ENCODE assay signal across 16 cellular contexts in genomic region chr22:27727673-27728451, GRCh38.
DNase-seq lines count a peak whose midpoint lies in the region; ATAC-seq and TF ChIP-seq lines count a peak whose summit lies in the region.
"Had no signal": no experiment of that assay in that cellular context is flagged by ENCODE, and none has a peak within 500 bp of the region (broad histone marks: within the 10 kb centered on the region; RNA-seq: fewer than 3 reads in every experiment).

No MANE protein-coding gene starts in this region.

- no peak overlapping the region for H3K4me3 Mint-ChIP-seq in brain
- H3K4me3 Mint-ChIP-seq: activated B cell treated with CpG ODN at 0.5 μM for 24 hours; T-helper 1 cell treated with Interleukin-12 subunit alpha and Interleukin-12 subunit beta and Interleukin-4 antibody, amounts not matched to agents 30 μg/mL and 1 μg/mL, for 36 hours had no signal

- H3K36me3 Mint-ChIP-seq in brain, result peaks cover 4% of the 10 kb centered on the region

- TF ChIP-seq CTCF in heart left ventricle (IDR thresholded peaks at IDR 0.05), result no peak
- TF ChIP-seq CTCF in brain (conservative IDR thresholded peaks at IDR 0.05), result no peak
- TF ChIP-seq CTCF in lower lobe of right lung (IDR thresholded peaks at IDR 0.05), result no peak
- TF ChIP-seq CTCF in upper lobe of left lung (IDR thresholded peaks at IDR 0.05), result no peak

- intact Hi-C loops in heart left ventricle (cut with DNase I), result loop anchor here in 6 of 10 donors (2.0 to 10.0 kb wide), 6 partner anchors 49 to 74 kb away; partner anchors contain the start of gene MN1 (in 4 of the 6)
- intact Hi-C loops in left cardiac atrium (cut with DNase I), result loop anchor here in 1 of 2 donors (10.0 kb wide), 1 partner anchor 67 kb away; no protein-coding TSS in a partner anchor
- intact Hi-C loops in lower lobe of right lung (cut with DNase I), result no loop called here

- DNase-seq in heart left ventricle, result no peak
- DNase-seq in left cardiac atrium, result no peak
- DNase-seq in lower lobe of right lung, result no peak
- DNase-seq in upper lobe of left lung, result no peak
- DNase-seq in HuH-7.5 (ENCODE audit: low spot score), result no peak
- no peak for DNase-seq in HAP-1 (ENCODE audit: low spot score in 2 of 2)
- DNase-seq: activated B cell treated with CpG ODN at 0.5 μM for 24 hours, amniotic stem cell, glutamatergic neuron, islet precursor cell, NCI-H1048 had no signal

- H3K27me3 ChIP-seq in heart left ventricle, result no peaks in the 10 kb centered on the region
- H3K27me3 ChIP-seq in lower lobe of right lung (ENCODE audit: low read depth), result no peaks in the 10 kb centered on the region
- H3K27me3 ChIP-seq in upper lobe of left lung, result no peaks in the 10 kb centered on the region
- H3K27me3 ChIP-seq in HAP-1 (ENCODE audit: low read depth), result no peaks in the 10 kb centered on the region

- TF ChIP-seq EP300 in upper lobe of left lung (IDR thresholded peaks at IDR 0.05), result no peak

- H3K27me3 Mint-ChIP-seq in brain, result peaks cover 16% of the 10 kb centered on the region
- H3K27me3 Mint-ChIP-seq: activated B cell treated with CpG ODN at 0.5 μM for 24 hours had no signal

- H3K27ac Mint-ChIP-seq in brain, result peak overlapping the region in 3 of 5 experiments; percentile 18 to 68 (median 48)
- H3K27ac Mint-ChIP-seq: activated B cell treated with CpG ODN at 0.5 μM for 24 hours; activated T-helper 2 cell treated with anti-CD3 and anti-CD28 coated beads, Interferon-gamma antibody, Interleukin-2, Interleukin-4, amounts not matched to agents 10 μg/mL and 5 μg/mL and 100 μg/mL, durations not matched to agents 14 hours and 24 hours and 36 hours; T-helper 1 cell treated with Interleukin-12 subunit alpha and Interleukin-12 subunit beta and Interleukin-4 antibody, amounts not matched to agents 30 μg/mL and 1 μg/mL, for 36 hours had no signal

- peaks cover 0 to 28% (median 14%) of the 10 kb centered on the region in 12 donors for H3K4me1 ChIP-seq in heart left ventricle
- H3K4me1 ChIP-seq in lower lobe of right lung, result peaks cover 20% of the 10 kb centered on the region
- H3K4me1 ChIP-seq in upper lobe of left lung, result peaks cover 6 to 24% (median 14%) of the 10 kb centered on the region in 4 donors
- H3K4me1 ChIP-seq in HAP-1, result peaks cover 23% of the 10 kb centered on the region

- peaks cover 6 to 23% (median 19%) of the 10 kb centered on the region in 5 experiments for H3K9me3 Mint-ChIP-seq in brain
- H3K9me3 Mint-ChIP-seq: activated B cell treated with CpG ODN at 0.5 μM for 24 hours had no signal

- H3K9me3 ChIP-seq in heart left ventricle, result no peaks in the 10 kb centered on the region
- H3K9me3 ChIP-seq in lower lobe of right lung, result no peaks in the 10 kb centered on the region
- no peaks in the 10 kb centered on the region for H3K9me3 ChIP-seq in upper lobe of left lung
- no peaks in the 10 kb centered on the region for H3K9me3 ChIP-seq in HAP-1

- H3K36me3 ChIP-seq in heart left ventricle (no peaks in the 10 kb centered on the region), lower lobe of right lung (no peaks in the 10 kb centered on the region), upper lobe of left lung (no peaks in the 10 kb centered on the region), HAP-1 (replicated peaks) (no peaks in the 10 kb centered on the region)

- H3K4me3 ChIP-seq in heart left ventricle (no peak overlapping the region), lower lobe of right lung (no peak overlapping the region), upper lobe of left lung (no peak overlapping the region), HAP-1 (no peak overlapping the region)
- H3K4me3 ChIP-seq: smooth muscle cell had no signal

- TF ChIP-seq POLR2A in heart left ventricle (IDR thresholded peaks at IDR 0.05), result no peak
- no peak for TF ChIP-seq POLR2A in upper lobe of left lung (IDR thresholded peaks at IDR 0.05)

- ATAC-seq in heart left ventricle, result no peak
- ATAC-seq in left cardiac atrium, result no peak
- ATAC-seq in lower lobe of right lung, result no peak
- ATAC-seq in upper lobe of left lung (ENCODE audit: low FRiP score in 2 of 2), result no peak
- no peak for ATAC-seq in GM18858 (IDR thresholded peaks at IDR 0.05; ENCODE audit: unreplicated experiment)

- 79 to 85% (median 82%) methylated on average over 4 of the region's 4 CpGs for WGBS in heart left ventricle, 4 donors
- 71 to 88% methylated on average over 4 of the region's 4 CpGs for WGBS in upper lobe of left lung, 2 donors

- peaks cover 37% of the 10 kb centered on the region for H3K4me1 Mint-ChIP-seq in brain
- H3K4me1 Mint-ChIP-seq: activated B cell treated with CpG ODN at 0.5 μM for 24 hours had no signal

- peak overlapping the region; percentile 45 to 96 (median 84) for H3K27ac ChIP-seq in heart left ventricle
- peak overlapping the region; percentile 77 for H3K27ac ChIP-seq in lower lobe of right lung
- H3K27ac ChIP-seq in upper lobe of left lung, result peak overlapping the region; percentile 72 to 86 (median 84)

- in situ Hi-C loops in HAP-1 (cut with MboI; ENCODE audit: low sequenced_read_pairs), result no loop called here
